11 cellular contexts compared by ENCODE assay signal in genomic region chr12:16606117-16606200, GRCh38. TPM values are rescaled to one million over a fixed set of nuclear protein-coding genes. Genes with fewer than 3 reads are reported as not detected.
DNase-seq lines count a peak whose midpoint lies in the region; ATAC-seq and TF ChIP-seq lines count a peak whose summit lies in the region.
"Had no signal": no experiment of that assay in that cellular context is flagged by ENCODE, and none has a peak within 500 bp of the region (broad histone marks: within the 10 kb centered on the region; RNA-seq: fewer than 3 reads in every experiment).

LMO3 (minus strand) TSS chr12:16606162; CDS start chr12:16600860, 5,302 bp downstream.

- H3K36me3 ChIP-seq in HAP-1 (replicated peaks) (no peaks in the 10 kb centered on the region), left lung (no peaks in the 10 kb centered on the region)

- H3K36me3 Mint-ChIP-seq in brain = no peaks in the 10 kb centered on the region

- TF ChIP-seq CTCF in brain (conservative IDR thresholded peaks at IDR 0.05) = no peak
- no peak for TF ChIP-seq CTCF in left lung (IDR thresholded peaks at IDR 0.05)

- H3K4me1 ChIP-seq in HAP-1 (peaks cover 30% of the 10 kb centered on the region), left lung (no peaks in the 10 kb centered on the region)

- in situ Hi-C loops in HAP-1 (cut with MboI; ENCODE audit: low sequenced_read_pairs) = no loop called here

- H3K27me3 Mint-ChIP-seq in brain = peaks cover 31% of the 10 kb centered on the region

- no peaks in the 10 kb centered on the region for H3K9me3 Mint-ChIP-seq in brain

- H3K27me3 ChIP-seq in HAP-1 (ENCODE audit: low read depth) (no peaks in the 10 kb centered on the region), left lung (peaks cover 11 to 73% of the 10 kb centered on the region in 2 donors)

- H3K4me1 Mint-ChIP-seq in brain = peaks cover 80% of the 10 kb centered on the region

- no peaks in the 10 kb centered on the region for H3K9me3 ChIP-seq in HAP-1
- no peaks in the 10 kb centered on the region for H3K9me3 ChIP-seq in left lung

- peak within 1 kb of the TSS; percentile 67 to 88 for H3K27ac ChIP-seq in left lung
- H3K27ac ChIP-seq in skin epidermis = peak within 1 kb of the TSS in 6 of 21 experiments; percentile 15 to 74 (median 53)

- H3K4me3 ChIP-seq in HAP-1 = peak within 1 kb of the TSS; percentile 39
- H3K4me3 ChIP-seq in left lung = peak within 1 kb of the TSS; percentile 28 to 37
- peak within 1 kb of the TSS in 6 of 7 experiments; percentile 11 to 42 (median 24) for H3K4me3 ChIP-seq in skin epidermis

- H3K27ac Mint-ChIP-seq in brain = peak within 1 kb of the TSS; percentile 95 to 99 (median 97)

- H3K4me3 Mint-ChIP-seq in brain = peak within 1 kb of the TSS; percentile 90 to 97 (median 97)

- no peak for DNase-seq in HAP-1 (ENCODE audit: low spot score in 2 of 2)
- DNase-seq in left lung = no peak
- DNase-seq in stimulated activated CD4-positive, alpha-beta T cell treated with anti-CD3 and anti-CD28 coated beads, Interleukin-4, amount 100 ng/mL, for 1 hour = no peak
- DNase-seq in amygdala (lab: John Stamatoyannopoulos, UW) = no peak
- DNase-seq in Kasumi-1 (lab: John Stamatoyannopoulos, UW) = no peak
- no peak for DNase-seq in stimulated activated CD4-positive, alpha-beta T cell treated with anti-CD3 and anti-CD28 coated beads, Interleukin-12 subunit alpha, Interleukin-12 subunit beta, amount 100 ng/mL, for 4 hours

- intact Hi-C loops in left lung (cut with DNase I) = no loop called here

- ATAC-seq in left lung = no peak
- ATAC-seq: HCT116 had no signal

RNA-seq across cellular contexts. Expression of gene LMO3, which starts in this region (rescaled TPM):
- 34.7 TPM for polyA plus RNA-seq in brain (ENCODE audit: insufficient read depth, low read depth, low replicate concordance)
- total RNA-seq in left lung = 100 to 1,000 TPM; 172 to 228 TPM
- total RNA-seq: M059J, pulmonary artery endothelial cell had no signal
